In genomic region chr19:53101518-53101917, GRCh38 we compare ENCODE assay signal across 9 cellular contexts. TPM values are rescaled to one million over a fixed set of nuclear protein-coding genes. Genes with fewer than 3 reads are reported as not detected.
A peak's percentile ranks its signal among the peaks of the same experiment; 100 is the strongest.
DNase-seq lines count a peak whose midpoint lies in the region; ATAC-seq and TF ChIP-seq lines count a peak whose summit lies in the region.
"Had no signal": no experiment of that assay in that cellular context is flagged by ENCODE, and none has a peak within 500 bp of the region (broad histone marks: within the 10 kb centered on the region; RNA-seq: fewer than 3 reads in every experiment).

No MANE protein-coding gene starts in this region.

- no peak for DNase-seq in MCF 10A (ENCODE audit: unreplicated experiment)
- DNase-seq in breast epithelium (ENCODE audit: low spot score in 2 of 2), result no peak
- DNase-seq in fibroblast of villous mesenchyme (ENCODE audit: low read depth), result no peak
- peak; percentile 3 to 29 for DNase-seq in stimulated activated naive CD8-positive, alpha-beta T cell treated with anti-CD3 and anti-CD28 coated beads, Interleukin-15, amount 100 ng/mL, for 72 hours
- no peak for DNase-seq in NCI-H2227 (lab: John Stamatoyannopoulos, UW; ENCODE audit: unreplicated experiment)
- no peak for DNase-seq in mesenteric fat pad (ENCODE audit: low spot score)
- DNase-seq: SIG-M5 had no signal

- H3K9me3 ChIP-seq in breast epithelium (no peaks in the 10 kb centered on the region), SU-DHL-6 (ENCODE audit: insufficient read depth, low read length) (no peaks in the 10 kb centered on the region)

- no TSS peak for BruUV-seq in MCF 10A (replicated peaks; lab: Mats Ljungman, UMichigan)

- no peak for ATAC-seq in stimulated activated naive CD8-positive, alpha-beta T cell treated with anti-CD3 and anti-CD28 coated beads, Interleukin-15, amount 100 ng/mL, for 72 hours
- ATAC-seq in GM19455 (IDR thresholded peaks at IDR 0.05; ENCODE audit: unreplicated experiment), result no peak

- H3K79me2 ChIP-seq in SU-DHL-6 (ENCODE audit: insufficient read depth, low read length), result peaks cover 44% of the 10 kb centered on the region

- no peak overlapping the region for H3K27ac ChIP-seq in breast epithelium
- H3K27ac ChIP-seq in SU-DHL-6 (ENCODE audit: low read depth, low read length), result no peak overlapping the region

- H3K36me3 Mint-ChIP-seq in MCF 10A (ENCODE audit: insufficient read depth, unreplicated experiment), result peaks cover 18% of the 10 kb centered on the region

- H3K4me3 Mint-ChIP-seq in MCF 10A (ENCODE audit: unreplicated experiment), result peak overlapping the region; percentile 81
- H3K4me3 Mint-ChIP-seq in stimulated activated naive CD8-positive, alpha-beta T cell treated with anti-CD3 and anti-CD28 coated beads, Interleukin-15, amount 100 ng/mL, for 72 hours, result peak overlapping the region; percentile 91 to 92

- no peak overlapping the region for H2AFZ ChIP-seq in SU-DHL-6 (ENCODE audit: low read depth, low read length, severe bottlenecking)

- no peaks in the 10 kb centered on the region for H3K36me3 ChIP-seq in breast epithelium
- H3K36me3 ChIP-seq in SU-DHL-6 (ENCODE audit: low read length), result no peaks in the 10 kb centered on the region

- peak overlapping the region; percentile 84 for H3K27ac Mint-ChIP-seq in MCF 10A (ENCODE audit: low read depth, unreplicated experiment)
- H3K27ac Mint-ChIP-seq in stimulated activated naive CD8-positive, alpha-beta T cell treated with anti-CD3 and anti-CD28 coated beads, Interleukin-15, amount 100 ng/mL, for 72 hours, result peak overlapping the region in 1 of 2 donors; percentile 86

- H4K20me1 ChIP-seq in SU-DHL-6 (ENCODE audit: low read depth, low read length), result no peaks in the 10 kb centered on the region

- CTCF ChIA-PET in MCF 10A (lab: Yijun Ruan, JAX), result interaction anchor here (0.7 kb wide), 1 partner anchor 46 kb away, joined by 3 read pairs; no protein-coding TSS in a partner anchor

- POLR2A ChIA-PET in MCF 10A (lab: Yijun Ruan, JAX), result interaction anchor here (0.6 to 1.9 kb wide), 10 partner anchors 19 to 366 kb away, joined by 3 to 10 read pairs (median 4); partner anchors contain the start of genes ZNF765 and ZNF816

- H3K9me2 ChIP-seq in SU-DHL-6 (replicated peaks; ENCODE audit: insufficient read depth, low read length), result no peaks in the 10 kb centered on the region

- intact Hi-C loops in MCF 10A (cut with micrococcal nuclease) (loop anchor here (5.0 to 10.0 kb wide), 2 partner anchors 139 to 177 kb away; partner anchors contain the start of genes ZNF816 and ZNF888), breast epithelium (cut with DNase I; ENCODE audit: low total_unique reads) (no loop called here)

- peak overlapping the region in 1 of 3 donors; percentile 77 for H3K4me3 ChIP-seq in breast epithelium
- peak overlapping the region; percentile 83 for H3K4me3 ChIP-seq in SU-DHL-6 (ENCODE audit: insufficient read depth, low read length, poor library complexity, severe bottlenecking)
- peak overlapping the region; percentile 98 for H3K4me3 ChIP-seq in fibroblast of villous mesenchyme (ENCODE audit: low read depth, low read length)

- H3K4me2 ChIP-seq in SU-DHL-6 (ENCODE audit: low read depth, low read length, poor library complexity, severe bottlenecking), result peak overlapping the region; percentile 92

- no peaks in the 10 kb centered on the region for H3K27me3 Mint-ChIP-seq in MCF 10A (ENCODE audit: insufficient read depth, unreplicated experiment)
- H3K27me3 Mint-ChIP-seq in stimulated activated naive CD8-positive, alpha-beta T cell treated with anti-CD3 and anti-CD28 coated beads, Interleukin-15, amount 100 ng/mL, for 72 hours, result no peaks in the 10 kb centered on the region

- peaks cover 3% of the 10 kb centered on the region; the same call in 1 of the 2 replicates for H3F3A ChIP-seq in SU-DHL-6 (ENCODE audit: insufficient read depth)

- peaks cover 13% of the 10 kb centered on the region for H3K4me1 Mint-ChIP-seq in MCF 10A (ENCODE audit: insufficient read depth, unreplicated experiment)
- H3K4me1 Mint-ChIP-seq in stimulated activated naive CD8-positive, alpha-beta T cell treated with anti-CD3 and anti-CD28 coated beads, Interleukin-15, amount 100 ng/mL, for 72 hours, result peaks cover 35% of the 10 kb centered on the region

- peaks cover 0 to 6% of the 10 kb centered on the region in 2 donors for H3K4me1 ChIP-seq in breast epithelium

- TF ChIP-seq CTCF in MCF 10A (IDR thresholded peaks at IDR 0.05; ENCODE audit: unreplicated experiment), result no peak
- no peak for TF ChIP-seq CTCF in breast epithelium (IDR thresholded peaks at IDR 0.05)
- TF ChIP-seq CTCF in SU-DHL-6 (IDR thresholded peaks at IDR 0.05; ENCODE audit: insufficient read depth, low read length, poor library complexity, severe bottlenecking), result no peak
- no peak for TF ChIP-seq CTCF in fibroblast of villous mesenchyme (IDR thresholded peaks at IDR 0.05; ENCODE audit: insufficient read depth, low read depth, low read length)

- H3K9me3 Mint-ChIP-seq in MCF 10A (ENCODE audit: unreplicated experiment), result peaks cover 9% of the 10 kb centered on the region
- H3K9me3 Mint-ChIP-seq in stimulated activated naive CD8-positive, alpha-beta T cell treated with anti-CD3 and anti-CD28 coated beads, Interleukin-15, amount 100 ng/mL, for 72 hours, result peaks cover 0 to 12% of the 10 kb centered on the region in 2 donors

- H3K27me3 ChIP-seq in breast epithelium (no peaks in the 10 kb centered on the region), SU-DHL-6 (ENCODE audit: low read length) (no peaks in the 10 kb centered on the region)

- peak overlapping the region; percentile 92; the same call in 1 of the 2 replicates for H3K9ac ChIP-seq in SU-DHL-6 (ENCODE audit: low read length)

- no peak for TF ChIP-seq POLR2A in breast epithelium (IDR thresholded peaks at IDR 0.05)

RNA-seq across cellular contexts. Expression of gene ZNF160, which starts 1.7 kb away (rescaled TPM):
- total RNA-seq in MCF 10A (2022) (16.5 and 20.3 TPM in 2 replicates), breast epithelium (10 to 100 TPM; 34.9 to 87.2 (median 52.8) TPM), fibroblast of villous mesenchyme (25.4 and 31.1 TPM in 2 replicates), mesenteric fat pad (32.8 TPM)

RNA-seq across cellular contexts. Expression of gene ZNF415, which starts 31.2 kb away (rescaled TPM):
- total RNA-seq in MCF 10A (2022) (not detected in 2 replicates), breast epithelium (10 to 100 TPM in 2 of 3 donors, 1 to 10 TPM in 1; 4.3 to 17.7 (median 14.1) TPM), fibroblast of villous mesenchyme (2.2 and 2.6 TPM in 2 replicates), mesenteric fat pad (12.7 TPM)

RNA-seq across cellular contexts. Expression of gene ERVV-2, which starts 57.0 kb away (rescaled TPM):
- not detected in 2 replicates for total RNA-seq in MCF 10A (2022)
- not detected for total RNA-seq in breast epithelium
- total RNA-seq in fibroblast of villous mesenchyme, result not detected in 2 replicates
- total RNA-seq in mesenteric fat pad, result not detected

RNA-seq across cellular contexts. Expression of gene ZNF347, which starts 57.3 kb away (rescaled TPM):
- not detected in 2 replicates for total RNA-seq in MCF 10A (2022)
- 10 to 100 TPM in 2 of 3 donors, 1 to 10 TPM in 1; 6.9 to 19.2 (median 13.4) TPM for total RNA-seq in breast epithelium
- 6.8 and 7.8 TPM in 2 replicates for total RNA-seq in fibroblast of villous mesenchyme
- total RNA-seq in mesenteric fat pad, result 9.7 TPM

Comparison
In these comparisons a context has a peak if more than half of its experiments do, and no peak if none do; other contexts are left out.
1. DNase-seq: peak in stimulated activated naive CD8-positive, alpha-beta T cell treated with anti-CD3 and anti-CD28 coated beads, Interleukin-15, amount 100 ng/mL, for 72 hours (2 of 2); none in MCF 10A (single experiment), breast epithelium (0 of 2), fibroblast of villous mesenchyme (single experiment), NCI-H2227 (single experiment) and mesenteric fat pad (single experiment).